1 cellular context compared by ENCODE assay signal in genomic region chr11:73136722-73137121, GRCh38.
TF ChIP-seq lines count a peak whose summit lies in the region.

No MANE protein-coding gene starts in this region.

TF ChIP-seq in HepG2, 621 proteins besides CTCF, POLR2A, EP300 and RAD21:
- TF ChIP-seq, protein P1, sequence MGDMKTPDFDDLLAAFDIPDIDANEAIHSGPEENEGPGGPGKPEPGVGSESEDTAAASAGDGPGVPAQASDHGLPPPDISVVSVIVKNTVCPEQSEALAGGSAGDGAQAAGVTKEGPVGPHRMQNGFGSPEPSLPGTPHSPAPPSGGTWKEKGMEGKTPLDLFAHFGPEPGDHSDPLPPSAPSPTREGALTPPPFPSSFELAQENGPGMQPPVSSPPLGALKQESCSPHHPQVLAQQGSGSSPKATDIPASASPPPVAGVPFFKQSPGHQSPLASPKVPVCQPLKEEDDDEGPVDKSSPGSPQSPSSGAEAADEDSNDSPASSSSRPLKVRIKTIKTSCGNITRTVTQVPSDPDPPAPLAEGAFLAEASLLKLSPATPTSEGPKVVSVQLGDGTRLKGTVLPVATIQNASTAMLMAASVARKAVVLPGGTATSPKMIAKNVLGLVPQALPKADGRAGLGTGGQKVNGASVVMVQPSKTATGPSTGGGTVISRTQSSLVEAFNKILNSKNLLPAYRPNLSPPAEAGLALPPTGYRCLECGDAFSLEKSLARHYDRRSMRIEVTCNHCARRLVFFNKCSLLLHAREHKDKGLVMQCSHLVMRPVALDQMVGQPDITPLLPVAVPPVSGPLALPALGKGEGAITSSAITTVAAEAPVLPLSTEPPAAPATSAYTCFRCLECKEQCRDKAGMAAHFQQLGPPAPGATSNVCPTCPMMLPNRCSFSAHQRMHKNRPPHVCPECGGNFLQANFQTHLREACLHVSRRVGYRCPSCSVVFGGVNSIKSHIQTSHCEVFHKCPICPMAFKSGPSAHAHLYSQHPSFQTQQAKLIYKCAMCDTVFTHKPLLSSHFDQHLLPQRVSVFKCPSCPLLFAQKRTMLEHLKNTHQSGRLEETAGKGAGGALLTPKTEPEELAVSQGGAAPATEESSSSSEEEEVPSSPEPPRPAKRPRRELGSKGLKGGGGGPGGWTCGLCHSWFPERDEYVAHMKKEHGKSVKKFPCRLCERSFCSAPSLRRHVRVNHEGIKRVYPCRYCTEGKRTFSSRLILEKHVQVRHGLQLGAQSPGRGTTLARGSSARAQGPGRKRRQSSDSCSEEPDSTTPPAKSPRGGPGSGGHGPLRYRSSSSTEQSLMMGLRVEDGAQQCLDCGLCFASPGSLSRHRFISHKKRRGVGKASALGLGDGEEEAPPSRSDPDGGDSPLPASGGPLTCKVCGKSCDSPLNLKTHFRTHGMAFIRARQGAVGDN (CRISPR knock-in tag; IDR thresholded peaks at IDR 0.05), result peak; percentile 16; the same call in 1 of the 2 replicates
- 0 out of 2 replicates have a peak, but pooled peaks have one; percentile 15 for TF ChIP-seq FOXP4 (CRISPR knock-in tag; IDR thresholded peaks at IDR 0.05)
